ENCODE assay signal across 1 cellular context in genomic region chr10:26697163-26697921, GRCh38.
TF ChIP-seq lines count a peak whose summit lies in the region.

PDSS1 (plus strand) TSS chr10:26697701; CDS start chr10:26697712, 11 bp downstream.

TF ChIP-seq in K562, 482 proteins besides CTCF, POLR2A, EP300 and RAD21 (continued from another document and continues in another):
- TF ChIP-seq HBP1 (CRISPR knock-in tag; IDR thresholded peaks at IDR 0.05) (no peak; the same call in 1 of the 2 replicates), ZEB2 (IDR thresholded peaks at IDR 0.05) (peak; percentile 14; the same call in 1 of the 2 replicates), FOSL1 (tag; conservative IDR thresholded peaks at IDR 0.05) (0 out of 2 replicates have a peak, but pooled peaks have one; percentile 36), CBX1 (IDR thresholded peaks at IDR 0.05; ENCODE audit: low read depth) (peak; percentile 54; the same call in 1 of the 2 replicates), ATF1 (CRISPR knock-in tag; IDR thresholded peaks at IDR 0.05) (no peak), ATF1 (tag; IDR thresholded peaks at IDR 0.05) (peak; percentile 56), PKNOX1 (IDR thresholded peaks at IDR 0.05) (peak; percentile 53; the same call in 1 of the 2 replicates), NEUROD1 (IDR thresholded peaks at IDR 0.05; ENCODE audit: borderline replicate concordance, low read depth, low read length, partially characterized antibody) (peak; percentile 7), ARID2 (IDR thresholded peaks at IDR 0.05) (no peak), FOXA3 (CRISPR knock-in tag; conservative IDR thresholded peaks at IDR 0.05 in 1 of 2, IDR thresholded peaks at IDR 0.05 in 1 of 2) (no peak), NFATC3 (IDR thresholded peaks at IDR 0.05) (no peak), HDAC2 (IDR thresholded peaks at IDR 0.05) (peak; percentile 39; the same call in 1 of the 2 replicates), ZNF263 (CRISPR knock-in tag; IDR thresholded peaks at IDR 0.05; ENCODE audit: borderline replicate concordance) (no peak), RBFOX2 (IDR thresholded peaks at IDR 0.05; ENCODE audit: low read depth, low read length) (peak; percentile 96), ZFP36 (IDR thresholded peaks at IDR 0.05; ENCODE audit: low read depth, low read length, partially characterized antibody) (no peak), NR2C2 (CRISPR knock-in tag; IDR thresholded peaks at IDR 0.05) (peak; percentile 93), NR2C2 (tag; IDR thresholded peaks at IDR 0.05) (peak; percentile 100), ZZZ3 (IDR thresholded peaks at IDR 0.05) (no peak), HMGN3 (IDR thresholded peaks at IDR 0.05; ENCODE audit: borderline replicate concordance, extremely low read depth, insufficient read length, low read depth, low read length) (peak; percentile 34), MTF1 (CRISPR knock-in tag; IDR thresholded peaks at IDR 0.05; ENCODE audit: borderline replicate concordance) (no peak), NCOA1 (IDR thresholded peaks at IDR 0.05; ENCODE audit: low read depth) (peak; percentile 77), SMAD2 (IDR thresholded peaks at IDR 0.05; ENCODE audit: low read depth, low read length) (no peak), KLF6 (CRISPR knock-in tag; IDR thresholded peaks at IDR 0.05; ENCODE audit: borderline replicate concordance) (peak; percentile 39; the same call in 1 of the 2 replicates), PHTF2 (CRISPR knock-in tag; IDR thresholded peaks at IDR 0.05) (no peak), CBX5 (IDR thresholded peaks at IDR 0.05; ENCODE audit: borderline replicate concordance, low read depth) (no peak), TRIM24 (IDR thresholded peaks at IDR 0.05) (peak in 1 of 2 experiments; percentile 53; a peak in 1 of 4 replicates), ELF4 (CRISPR knock-in tag; IDR thresholded peaks at IDR 0.05) (no peak), ZNF311 (CRISPR knock-in tag; IDR thresholded peaks at IDR 0.05) (no peak), ZNF316 (IDR thresholded peaks at IDR 0.05) (no peak), GTF3C2 (IDR thresholded peaks at IDR 0.05; ENCODE audit: borderline replicate concordance, extremely low read depth, insufficient read length) (no peak), IFI16 (CRISPR knock-in tag; IDR thresholded peaks at IDR 0.05) (no peak), ZNF232 (CRISPR knock-in tag; IDR thresholded peaks at IDR 0.05) (0 out of 2 replicates have a peak, but pooled peaks have one; percentile 46), CBFB (CRISPR knock-in tag; IDR thresholded peaks at IDR 0.05) (no peak), NKRF (IDR thresholded peaks at IDR 0.05; ENCODE audit: borderline replicate concordance) (peak; percentile 53; the same call in 1 of the 2 replicates), MCM3 (IDR thresholded peaks at IDR 0.05) (no peak), CREM (IDR thresholded peaks at IDR 0.05; ENCODE audit: low read depth) (peak; percentile 46; the same call in 1 of the 2 replicates), TCF3 (CRISPR knock-in tag; IDR thresholded peaks at IDR 0.05) (no peak), MTA2 (IDR thresholded peaks at IDR 0.05; ENCODE audit: low read depth) (no peak; the same call in 1 of the 2 replicates), ELF1 (tag; IDR thresholded peaks at IDR 0.05) (peak; percentile 92), RHOXF2B (CRISPR knock-in tag; conservative IDR thresholded peaks at IDR 0.05) (no peak), CEBPG (CRISPR knock-in tag; IDR thresholded peaks at IDR 0.05) (no peak), CEBPG (tag; conservative IDR thresholded peaks at IDR 0.05 in 1 of 2, IDR thresholded peaks at IDR 0.05 in 1 of 2) (no peak; a peak in 2 of 4 replicates), GABPB1 (CRISPR knock-in tag; IDR thresholded peaks at IDR 0.05) (peak; percentile 85), CEBPB (tag; IDR thresholded peaks at IDR 0.05) (peak; percentile 81), ZNF766 (CRISPR knock-in tag; conservative IDR thresholded peaks at IDR 0.05) (peak; percentile 67; the same call in 1 of the 2 replicates), SMAD3 (CRISPR knock-in tag; conservative IDR thresholded peaks at IDR 0.05) (0 out of 2 replicates have a peak, but pooled peaks have one; percentile 59), CBX8 (IDR thresholded peaks at IDR 0.05; ENCODE audit: borderline replicate concordance, extremely low read depth, low read depth, low read length, poor library complexity, severe bottlenecking) (no peak)
- TF ChIP-seq, protein P1, sequence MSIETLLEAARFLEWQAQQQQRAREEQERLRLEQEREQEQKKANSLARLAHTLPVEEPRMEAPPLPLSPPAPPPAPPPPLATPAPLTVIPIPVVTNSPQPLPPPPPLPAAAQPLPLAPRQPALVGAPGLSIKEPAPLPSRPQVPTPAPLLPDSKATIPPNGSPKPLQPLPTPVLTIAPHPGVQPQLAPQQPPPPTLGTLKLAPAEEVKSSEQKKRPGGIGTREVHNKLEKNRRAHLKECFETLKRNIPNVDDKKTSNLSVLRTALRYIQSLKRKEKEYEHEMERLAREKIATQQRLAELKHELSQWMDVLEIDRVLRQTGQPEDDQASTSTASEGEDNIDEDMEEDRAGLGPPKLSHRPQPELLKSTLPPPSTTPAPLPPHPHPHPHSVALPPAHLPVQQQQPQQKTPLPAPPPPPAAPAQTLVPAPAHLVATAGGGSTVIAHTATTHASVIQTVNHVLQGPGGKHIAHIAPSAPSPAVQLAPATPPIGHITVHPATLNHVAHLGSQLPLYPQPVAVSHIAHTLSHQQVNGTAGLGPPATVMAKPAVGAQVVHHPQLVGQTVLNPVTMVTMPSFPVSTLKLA (conservative IDR thresholded peaks at IDR 0.05): 0 out of 4 replicates have a peak, but pooled peaks of 1 of the 2 experiments have one; percentile 5
- TF ChIP-seq, protein P2, sequence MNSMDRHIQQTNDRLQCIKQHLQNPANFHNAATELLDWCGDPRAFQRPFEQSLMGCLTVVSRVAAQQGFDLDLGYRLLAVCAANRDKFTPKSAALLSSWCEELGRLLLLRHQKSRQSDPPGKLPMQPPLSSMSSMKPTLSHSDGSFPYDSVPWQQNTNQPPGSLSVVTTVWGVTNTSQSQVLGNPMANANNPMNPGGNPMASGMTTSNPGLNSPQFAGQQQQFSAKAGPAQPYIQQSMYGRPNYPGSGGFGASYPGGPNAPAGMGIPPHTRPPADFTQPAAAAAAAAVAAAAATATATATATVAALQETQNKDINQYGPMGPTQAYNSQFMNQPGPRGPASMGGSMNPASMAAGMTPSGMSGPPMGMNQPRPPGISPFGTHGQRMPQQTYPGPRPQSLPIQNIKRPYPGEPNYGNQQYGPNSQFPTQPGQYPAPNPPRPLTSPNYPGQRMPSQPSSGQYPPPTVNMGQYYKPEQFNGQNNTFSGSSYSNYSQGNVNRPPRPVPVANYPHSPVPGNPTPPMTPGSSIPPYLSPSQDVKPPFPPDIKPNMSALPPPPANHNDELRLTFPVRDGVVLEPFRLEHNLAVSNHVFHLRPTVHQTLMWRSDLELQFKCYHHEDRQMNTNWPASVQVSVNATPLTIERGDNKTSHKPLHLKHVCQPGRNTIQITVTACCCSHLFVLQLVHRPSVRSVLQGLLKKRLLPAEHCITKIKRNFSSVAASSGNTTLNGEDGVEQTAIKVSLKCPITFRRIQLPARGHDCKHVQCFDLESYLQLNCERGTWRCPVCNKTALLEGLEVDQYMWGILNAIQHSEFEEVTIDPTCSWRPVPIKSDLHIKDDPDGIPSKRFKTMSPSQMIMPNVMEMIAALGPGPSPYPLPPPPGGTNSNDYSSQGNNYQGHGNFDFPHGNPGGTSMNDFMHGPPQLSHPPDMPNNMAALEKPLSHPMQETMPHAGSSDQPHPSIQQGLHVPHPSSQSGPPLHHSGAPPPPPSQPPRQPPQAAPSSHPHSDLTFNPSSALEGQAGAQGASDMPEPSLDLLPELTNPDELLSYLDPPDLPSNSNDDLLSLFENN (IDR thresholded peaks at IDR 0.05; ENCODE audit: low read depth in 2 of 2, low read length in 2 of 2): peak in 1 of 2 experiments; percentile 22; a peak in 1 of 4 replicates
- TF ChIP-seq, protein P3, sequence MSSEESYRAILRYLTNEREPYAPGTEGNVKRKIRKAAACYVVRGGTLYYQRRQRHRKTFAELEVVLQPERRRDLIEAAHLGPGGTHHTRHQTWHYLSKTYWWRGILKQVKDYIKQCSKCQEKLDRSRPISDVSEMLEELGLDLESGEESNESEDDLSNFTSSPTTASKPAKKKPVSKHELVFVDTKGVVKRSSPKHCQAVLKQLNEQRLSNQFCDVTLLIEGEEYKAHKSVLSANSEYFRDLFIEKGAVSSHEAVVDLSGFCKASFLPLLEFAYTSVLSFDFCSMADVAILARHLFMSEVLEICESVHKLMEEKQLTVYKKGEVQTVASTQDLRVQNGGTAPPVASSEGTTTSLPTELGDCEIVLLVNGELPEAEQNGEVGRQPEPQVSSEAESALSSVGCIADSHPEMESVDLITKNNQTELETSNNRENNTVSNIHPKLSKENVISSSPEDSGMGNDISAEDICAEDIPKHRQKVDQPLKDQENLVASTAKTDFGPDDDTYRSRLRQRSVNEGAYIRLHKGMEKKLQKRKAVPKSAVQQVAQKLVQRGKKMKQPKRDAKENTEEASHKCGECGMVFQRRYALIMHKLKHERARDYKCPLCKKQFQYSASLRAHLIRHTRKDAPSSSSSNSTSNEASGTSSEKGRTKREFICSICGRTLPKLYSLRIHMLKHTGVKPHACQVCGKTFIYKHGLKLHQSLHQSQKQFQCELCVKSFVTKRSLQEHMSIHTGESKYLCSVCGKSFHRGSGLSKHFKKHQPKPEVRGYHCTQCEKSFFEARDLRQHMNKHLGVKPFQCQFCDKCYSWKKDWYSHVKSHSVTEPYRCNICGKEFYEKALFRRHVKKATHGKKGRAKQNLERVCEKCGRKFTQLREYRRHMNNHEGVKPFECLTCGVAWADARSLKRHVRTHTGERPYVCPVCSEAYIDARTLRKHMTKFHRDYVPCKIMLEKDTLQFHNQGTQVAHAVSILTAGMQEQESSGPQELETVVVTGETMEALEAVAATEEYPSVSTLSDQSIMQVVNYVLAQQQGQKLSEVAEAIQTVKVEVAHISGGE (CRISPR knock-in tag; IDR thresholded peaks at IDR 0.05): peak; percentile 62 to 96 (median 79); a peak in 5 of 6 replicates
- TF ChIP-seq, protein P4, sequence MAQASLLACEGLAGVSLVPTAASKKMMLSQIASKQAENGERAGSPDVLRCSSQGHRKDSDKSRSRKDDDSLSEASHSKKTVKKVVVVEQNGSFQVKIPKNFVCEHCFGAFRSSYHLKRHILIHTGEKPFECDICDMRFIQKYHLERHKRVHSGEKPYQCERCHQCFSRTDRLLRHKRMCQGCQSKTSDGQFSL (CRISPR knock-in tag; IDR thresholded peaks at IDR 0.05): no peak
- TF ChIP-seq, protein P4 (tag; IDR thresholded peaks at IDR 0.05): no peak
